16 cellular contexts compared by ENCODE assay signal in the genomic region with DNA sequence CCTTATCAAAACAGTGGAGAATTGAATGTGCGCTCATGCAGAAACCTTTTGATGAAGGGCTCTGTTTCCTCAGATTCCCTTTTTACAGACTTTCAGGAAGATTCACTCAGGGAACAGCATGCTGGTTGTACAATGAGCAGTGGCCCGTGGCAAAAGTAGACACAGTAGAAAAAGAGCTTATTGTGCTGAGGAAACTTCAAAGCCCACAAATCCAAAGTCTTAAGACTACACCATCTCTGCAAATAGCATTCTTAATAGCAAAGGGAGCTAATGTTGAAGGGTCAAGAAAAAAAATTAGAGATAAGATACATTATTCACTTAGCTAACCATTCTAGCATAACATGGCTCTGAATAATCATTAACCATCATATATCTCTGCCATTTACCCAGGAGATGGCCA.
"Had no signal": no experiment of that assay in that cellular context is flagged by ENCODE, and none has a peak within 500 bp of the region (broad histone marks: within the 10 kb centered on the region; RNA-seq: fewer than 3 reads in every experiment).

No MANE protein-coding gene starts in this region.

- H3K9me3 ChIP-seq: adrenal gland had no signal

- H3K9ac ChIP-seq: parathyroid adenoma had no signal

- H2AFZ ChIP-seq: hepatocyte, parathyroid adenoma had no signal

- H3K27me3 ChIP-seq: adrenal gland, cardiac muscle cell, hepatocyte had no signal

- H3K36me3 ChIP-seq: adrenal gland, cardiac muscle cell had no signal

- DNase-seq: activated CD4-positive, alpha-beta T cell treated with anti-CD3 and anti-CD28 coated beads, Interleukin-2, amount 10 ng/mL, durations not matched to agents 7 days and 5 days; activated CD8-positive, alpha-beta memory T cell treated with anti-CD3 and anti-CD28 coated beads, Interleukin-2, amount 50 U/mL, for 48 hours; activated gamma-delta T cell treated with Interleukin-2 at 50 U/mL for 16 hours; activated T-cell treated with anti-CD3 and anti-CD28 coated beads, Interleukin-2, amount 50 U/mL, for 48 hours; adrenal gland; effector memory CD8-positive, alpha-beta T cell; midbrain; stimulated activated naive CD4-positive, alpha-beta T cell; T-helper 1 cell; T-helper 9 cell had no signal

- H3K36me3 Mint-ChIP-seq: activated naive CD4-positive, alpha-beta T cell treated with anti-CD3 and anti-CD28 coated beads, Interleukin-2, amount 50 U/mL, for 72 hours had no signal

- H3K79me2 ChIP-seq: hepatocyte, parathyroid adenoma had no signal

- H3K27me3 Mint-ChIP-seq: activated CD4-positive, alpha-beta T cell treated with anti-CD3 and anti-CD28 coated beads, Interleukin-2, amount 10 ng/mL, durations not matched to agents 7 days and 5 days; effector memory CD8-positive, alpha-beta T cell had no signal

- H3K9me3 Mint-ChIP-seq: activated CD4-positive, alpha-beta T cell treated with anti-CD3 and anti-CD28 coated beads, Interleukin-2, amount 10 ng/mL, durations not matched to agents 7 days and 5 days had no signal

- H3K4me3 Mint-ChIP-seq: activated CD4-positive, alpha-beta T cell treated with anti-CD3 and anti-CD28 coated beads, Interleukin-2, amount 10 ng/mL, durations not matched to agents 7 days and 5 days; effector memory CD8-positive, alpha-beta T cell had no signal

- H3K27ac ChIP-seq: adrenal gland, cardiac muscle cell, hepatocyte, parathyroid adenoma had no signal

- H3K27ac Mint-ChIP-seq: activated CD4-positive, alpha-beta T cell treated with anti-CD3 and anti-CD28 coated beads, Interleukin-2, amount 10 ng/mL, durations not matched to agents 7 days and 5 days; activated naive CD4-positive, alpha-beta T cell treated with anti-CD3 and anti-CD28 coated beads, Interleukin-2, amount 50 U/mL, for 72 hours; effector memory CD8-positive, alpha-beta T cell had no signal

- H3K4me2 ChIP-seq: hepatocyte had no signal

- H3K4me3 ChIP-seq: adrenal gland, cardiac muscle cell, hepatocyte, lung had no signal

- H3K4me1 ChIP-seq: adrenal gland, parathyroid adenoma had no signal

- ATAC-seq: activated naive CD4-positive, alpha-beta T cell treated with anti-CD3 and anti-CD28 coated beads, Interleukin-2, amount 50 U/mL, for 72 hours; effector memory CD8-positive, alpha-beta T cell; left lobe of liver had no signal

- H3K4me1 Mint-ChIP-seq: activated CD4-positive, alpha-beta T cell treated with anti-CD3 and anti-CD28 coated beads, Interleukin-2, amount 10 ng/mL, durations not matched to agents 7 days and 5 days had no signal
